8 cellular contexts compared by ENCODE assay signal in the genomic region with DNA sequence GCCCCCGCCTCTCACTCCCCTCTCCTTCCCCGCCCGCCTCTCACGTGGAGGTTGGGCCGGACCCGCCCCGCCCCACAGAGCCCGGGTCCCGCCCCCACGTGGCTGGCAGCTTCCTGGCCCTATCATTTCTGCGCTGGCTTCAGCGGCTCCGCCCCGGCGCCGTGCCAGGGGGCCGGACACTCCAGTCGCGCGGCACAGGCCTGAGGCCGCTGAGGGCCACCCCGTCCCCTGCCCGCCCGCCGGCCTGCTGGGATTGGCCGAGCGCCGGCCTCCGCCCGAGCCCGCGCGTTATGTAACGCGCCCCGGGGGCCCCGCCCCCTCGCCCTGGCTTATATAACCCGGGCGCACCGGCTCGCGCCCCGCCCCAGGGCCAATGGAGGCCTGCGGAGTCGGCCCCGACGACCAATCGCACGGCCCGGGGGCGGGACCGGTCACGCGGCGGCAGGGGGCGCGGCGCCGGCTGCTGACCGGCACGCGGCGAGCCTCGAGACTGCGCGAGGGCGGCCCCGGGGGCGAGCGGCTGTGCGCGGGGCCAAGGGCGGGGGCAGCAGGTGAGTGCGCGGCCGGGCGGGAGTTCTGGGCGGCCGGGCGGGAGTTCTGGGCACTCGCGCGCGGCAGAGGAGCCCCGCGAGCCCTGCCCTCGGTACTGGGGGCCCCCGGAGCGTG. TPM values are rescaled to one million over a fixed set of nuclear protein-coding genes. Genes with fewer than 3 reads are reported as not detected.
DNase-seq lines count a peak whose midpoint lies in the region; ATAC-seq and TF ChIP-seq lines count a peak whose summit lies in the region.

Gene PER3, plus strand, starts transcription at position 466 of the 666 bp plus-strand sequence. CDS start 587 bp downstream, outside the sequence.

- no TSS peak for BruUV-seq in PC-3 (replicated peaks; lab: Mats Ljungman, UMichigan)

- H3K4me2 ChIP-seq in PC-3 (ENCODE audit: low read length), result peak within 1 kb of the TSS; percentile 88

- H3K27me3 ChIP-seq in PC-3 (ENCODE audit: low read length) (no peaks in the 10 kb centered on the region), muscle layer of colon (ENCODE audit: control insufficient read depth in 1 of 2, insufficient read depth in 2 of 2, low read length in 2 of 2) (no peaks in the 10 kb centered on the region)

- peak within 1 kb of the TSS; percentile 25; the same call in 1 of the 2 replicates for H3K27ac ChIP-seq in PC-3 (ENCODE audit: low read length)
- peak within 1 kb of the TSS; percentile 85 for H3K27ac ChIP-seq in muscle layer of colon (ENCODE audit: low read depth, low read length)

- CTCF ChIA-PET in PC-3 (lab: Charles Lee), result interaction anchor here (0.6 kb wide), 1 partner anchor 34 kb away, joined by 6 read pairs; no protein-coding TSS in a partner anchor

- H2AFZ ChIP-seq in PC-3 (ENCODE audit: low read length), result peak within 1 kb of the TSS; percentile 85

- H3K9me3 ChIP-seq in PC-3 (ENCODE audit: low read length) (no peaks in the 10 kb centered on the region), muscle layer of colon (ENCODE audit: low read length) (no peaks in the 10 kb centered on the region)

- intact Hi-C loops in PC-3 (cut with micrococcal nuclease), result no loop called here

- H3F3A ChIP-seq in PC-3 (ENCODE audit: low read length, unreplicated experiment), result no peaks in the 10 kb centered on the region

- H3K9ac ChIP-seq in PC-3 (ENCODE audit: low read length), result peak within 1 kb of the TSS; percentile 53
- peak within 1 kb of the TSS; percentile 45 for H3K9ac ChIP-seq in muscle layer of colon (ENCODE audit: low read length)

- H3K9me2 ChIP-seq in PC-3 (replicated peaks; ENCODE audit: low read length), result no peaks in the 10 kb centered on the region

- no peaks in the 10 kb centered on the region for H3K79me2 ChIP-seq in PC-3 (ENCODE audit: low read length)

- DNase-seq in DMS 273 treated with DMSO at 0.1 percent for 48 hours (lab: John Stamatoyannopoulos, UW), result peak; percentile 87
- peak; percentile 90 for DNase-seq in HuH-7.5 (ENCODE audit: low spot score)
- peak; percentile 97 for DNase-seq in PC-3
- DNase-seq in activated T-cell treated with anti-CD3 and anti-CD28 coated beads, Interleukin-2, amount 50 U/mL, for 48 hours, result peak; percentile 91 to 93
- DNase-seq in stimulated activated CD8-positive, alpha-beta memory T cell treated with anti-CD3 and anti-CD28 coated beads, Interleukin-4, amount 100 ng/mL, for 48 hours, result peak; percentile 91

- no peaks in the 10 kb centered on the region for H4K20me1 ChIP-seq in PC-3 (ENCODE audit: low read length)

- peaks cover 7% of the 10 kb centered on the region; the same call in 1 of the 2 replicates for H3K4me1 ChIP-seq in PC-3 (ENCODE audit: insufficient read depth, low read length)
- peaks cover 45% of the 10 kb centered on the region for H3K4me1 ChIP-seq in muscle layer of colon (ENCODE audit: insufficient read depth, low read length)

- peak; percentile 93 for ATAC-seq in GM21528 (IDR thresholded peaks at IDR 0.05; ENCODE audit: low FRiP score, unreplicated experiment)
- ATAC-seq in PC-3, result peak; percentile 96
- peak; percentile 96 for ATAC-seq in esophagus mucosa

- H3K36me3 ChIP-seq in PC-3 (ENCODE audit: low read depth, low read length), result peaks cover 5% of the 10 kb centered on the region; the same call in 1 of the 2 replicates
- H3K36me3 ChIP-seq in muscle layer of colon (ENCODE audit: insufficient read depth, low read length), result peaks cover 48% of the 10 kb centered on the region

- POLR2A ChIA-PET in PC-3 (lab: Charles Lee; ENCODE audit: unreplicated experiment), result no interaction called here

- H3K4me3 ChIP-seq in PC-3 (ENCODE audit: low read length) (peak within 1 kb of the TSS; percentile 73), muscle layer of colon (ENCODE audit: low read depth in 1 of 2, low read length in 2 of 2) (peak within 1 kb of the TSS; percentile 59 to 75)

- no peak for TF ChIP-seq CTCF in PC-3 (conservative IDR thresholded peaks at IDR 0.05; ENCODE audit: low read depth, low read length)

RNA-seq across cellular contexts. Expression of gene PER3, which starts in this region (rescaled TPM):
- total RNA-seq in PC-3 (2014; rRNA removed) (4.3 and 5.4 TPM in 2 replicates), esophagus mucosa (12.5 TPM)

Comparison
In these comparisons a context has a peak if more than half of its experiments do, and no peak if none do; other contexts are left out.
1. Peak in every context shown above with its lines: DNase-seq, ATAC-seq, H3K4me3 ChIP-seq and H3K27ac ChIP-seq.